Comparison of ENCODE assay signal across 1 cellular context in genomic region chr1:221791846-221792245, GRCh38.
TF ChIP-seq lines count a peak whose summit lies in the region.

No MANE protein-coding gene starts in this region.

TF ChIP-seq in IMR-90, 13 proteins besides CTCF, POLR2A, EP300 and RAD21:
- TF ChIP-seq CEBPB (IDR thresholded peaks at IDR 0.05; ENCODE audit: low read depth, low read length) (no peak), MAZ (IDR thresholded peaks at IDR 0.05; ENCODE audit: borderline replicate concordance, low read depth, low read length) (no peak), USF2 (IDR thresholded peaks at IDR 0.05; ENCODE audit: low read depth, low read length) (no peak), FOS (IDR thresholded peaks at IDR 0.05; ENCODE audit: low read depth, low read length) (no peak), RFX5 (IDR thresholded peaks at IDR 0.05; ENCODE audit: low read depth, low read length) (no peak), SMC3 (IDR thresholded peaks at IDR 0.05; ENCODE audit: low read depth, low read length) (no peak), RCOR1 (IDR thresholded peaks at IDR 0.05; ENCODE audit: insufficient replicate concordance, low read length) (no peak), MAFK (IDR thresholded peaks at IDR 0.05; ENCODE audit: low read depth, low read length) (no peak), BHLHE40 (IDR thresholded peaks at IDR 0.05; ENCODE audit: low read depth, low read length) (no peak), NFE2L2 (IDR thresholded peaks at IDR 0.05; ENCODE audit: low read depth, low read length) (no peak), CHD1 (IDR thresholded peaks at IDR 0.05; ENCODE audit: low read depth, low read length) (no peak), MXI1 (IDR thresholded peaks at IDR 0.05; ENCODE audit: borderline replicate concordance, low read depth, low read length) (no peak)
- TF ChIP-seq, protein P1, sequence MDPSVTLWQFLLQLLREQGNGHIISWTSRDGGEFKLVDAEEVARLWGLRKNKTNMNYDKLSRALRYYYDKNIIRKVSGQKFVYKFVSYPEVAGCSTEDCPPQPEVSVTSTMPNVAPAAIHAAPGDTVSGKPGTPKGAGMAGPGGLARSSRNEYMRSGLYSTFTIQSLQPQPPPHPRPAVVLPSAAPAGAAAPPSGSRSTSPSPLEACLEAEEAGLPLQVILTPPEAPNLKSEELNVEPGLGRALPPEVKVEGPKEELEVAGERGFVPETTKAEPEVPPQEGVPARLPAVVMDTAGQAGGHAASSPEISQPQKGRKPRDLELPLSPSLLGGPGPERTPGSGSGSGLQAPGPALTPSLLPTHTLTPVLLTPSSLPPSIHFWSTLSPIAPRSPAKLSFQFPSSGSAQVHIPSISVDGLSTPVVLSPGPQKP (IDR thresholded peaks at IDR 0.05; ENCODE audit: borderline replicate concordance, low read depth, low read length): no peak
TF ChIP-seq in IMR-90: peak in this region for 0.
